ENCODE assay signal across 24 cellular contexts in genomic region chr1:14825396-14825795, GRCh38.
"Had no signal": no experiment of that assay in that cellular context is flagged by ENCODE, and none has a peak within 500 bp of the region (broad histone marks: within the 10 kb centered on the region; RNA-seq: fewer than 3 reads in every experiment).

No MANE protein-coding gene starts in this region.

- H3K36me3 ChIP-seq: neutrophil, tibial artery, upper lobe of right lung had no signal

- H3K9me3 ChIP-seq: neutrophil, tibial artery, upper lobe of right lung had no signal

- FAIRE-seq: kidney had no signal

- H3K4me3 ChIP-seq: coronary artery, skin epidermis, tibial artery, upper lobe of right lung had no signal

- H3K27me3 ChIP-seq: neutrophil, tibial artery, upper lobe of right lung had no signal

- H3K4me1 ChIP-seq: tibial artery, upper lobe of right lung had no signal

- DNase-seq: activated B cell treated with CpG ODN at 0.5 μM for 24 hours; activated CD4-positive, alpha-beta T cell treated with anti-CD3 and anti-CD28 coated beads, Interleukin-2, amount 50 U/mL, for 1 hour; activated CD8-positive, alpha-beta T cell treated with anti-CD3 and anti-CD28 coated beads for 36 hours; activated gamma-delta T cell treated with Interleukin-2 at 50 U/mL for 16 hours; activated naive CD4-positive, alpha-beta T cell treated with anti-CD3 and anti-CD28 coated beads, Interleukin-2, amount 50 U/mL, for 16 hours; activated T-cell treated with anti-CD3 and anti-CD28 coated beads, Interleukin-2, amount 50 U/mL, for 4 hours; effector memory CD8-positive, alpha-beta T cell; erythroblast; head of caudate nucleus; immature natural killer cell; kidney; left colon; stimulated activated CD4-positive, alpha-beta T cell treated with anti-CD3 and anti-CD28 coated beads, Interleukin-12 subunit alpha, Interleukin-12 subunit beta, amount 100 ng/mL, for 4 hours; stimulated activated CD4-positive, alpha-beta T cell treated with anti-CD3 and anti-CD28 coated beads, Interleukin-4, amount 100 ng/mL, for 24 hours; stimulated activated naive CD8-positive, alpha-beta T cell treated with anti-CD3 and anti-CD28 coated beads, Interleukin-15, amount 100 ng/mL, for 72 hours; T-helper 2 cell; upper lobe of right lung had no signal

- H3K27ac ChIP-seq: coronary artery, neutrophil, tibial artery, upper lobe of right lung had no signal

- ATAC-seq: activated CD8-positive, alpha-beta T cell treated with anti-CD3 and anti-CD28 coated beads for 36 hours; activated T-cell treated with anti-CD3 and anti-CD28 coated beads, Interleukin-2, amount 50 U/mL, for 4 hours; activated T-helper 17 cell treated with anti-CD3 and anti-CD28 coated beads, Interleukin-2, amount 50 U/mL, for 72 hours; effector memory CD8-positive, alpha-beta T cell; left colon; SK-N-SH treated with all-trans-retinoic acid at 6 μM for 48 hours; stimulated activated memory B cell treated with anti-CD40 and anti-IgM and Interleukin-4, amounts not matched to agents 10 μg/mL and 1 μg/mL and 100 μg/mL, for 72 hours; stimulated activated naive CD8-positive, alpha-beta T cell treated with anti-CD3 and anti-CD28 coated beads, Interleukin-15, amount 100 ng/mL, for 72 hours had no signal
